13 cellular contexts compared by ENCODE assay signal in the genomic region with DNA sequence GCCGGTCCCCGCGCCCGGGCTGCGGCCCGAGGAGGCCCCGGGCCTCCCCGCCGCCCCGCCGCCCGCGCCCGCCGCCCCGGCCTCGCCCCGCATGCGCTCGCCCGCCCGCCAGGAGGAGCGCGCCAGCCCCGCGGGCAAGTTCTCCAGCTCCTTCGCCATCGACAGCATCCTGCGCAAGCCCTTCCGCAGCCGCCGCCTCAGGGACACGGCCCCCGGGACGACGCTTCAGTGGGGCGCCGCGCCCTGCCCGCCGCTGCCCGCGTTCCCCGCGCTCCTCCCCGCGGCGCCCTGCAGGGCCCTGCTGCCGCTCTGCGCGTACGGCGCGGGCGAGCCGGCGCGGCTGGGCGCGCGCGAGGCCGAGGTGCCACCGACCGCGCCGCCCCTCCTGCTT. TPM values are rescaled to one million over a fixed set of nuclear protein-coding genes. Genes with fewer than 3 reads are reported as not detected.
DNase-seq lines count a peak whose midpoint lies in the region; ATAC-seq and TF ChIP-seq lines count a peak whose summit lies in the region.
"Had no signal": no experiment of that assay in that cellular context is flagged by ENCODE, and none has a peak within 500 bp of the region (broad histone marks: within the 10 kb centered on the region; RNA-seq: fewer than 3 reads in every experiment).

No MANE protein-coding gene starts in this region.

- H3K4me1 ChIP-seq in hepatocyte (ENCODE audit: insufficient read depth) = peaks cover 12% of the 10 kb centered on the region
- H3K4me1 ChIP-seq in suprapubic skin = peaks cover 47% of the 10 kb centered on the region
- H3K4me1 ChIP-seq: pancreas had no signal

- H3K4me3 Mint-ChIP-seq in WTC11 = no peak overlapping the region

- H2AFZ ChIP-seq in hepatocyte = no peak overlapping the region

- H3K9me3 ChIP-seq in hepatocyte (ENCODE audit: low read depth) (no peaks in the 10 kb centered on the region), suprapubic skin (no peaks in the 10 kb centered on the region)
- H3K9me3 ChIP-seq: pancreas had no signal

- no peaks in the 10 kb centered on the region for H4K20me1 ChIP-seq in hepatocyte (ENCODE audit: insufficient read depth, poor library complexity, severe bottlenecking)

- no peak for TF ChIP-seq POLR2A in suprapubic skin (IDR thresholded peaks at IDR 0.05)

- peaks cover under 1% of the 10 kb centered on the region; the same call in 1 of the 2 replicates for H3K36me3 Mint-ChIP-seq in WTC11

- no peaks in the 10 kb centered on the region for H3K9me3 Mint-ChIP-seq in WTC11
- H3K9me3 Mint-ChIP-seq: central memory CD8-positive, alpha-beta T cell; stimulated activated naive CD8-positive, alpha-beta T cell treated with anti-CD3 and anti-CD28 coated beads, Interleukin-15, Interleukin-2, amounts not matched to agents 100 ng/mL and 50 ng/mL, for 24 hours had no signal

- H3K27ac Mint-ChIP-seq in WTC11 = no peak overlapping the region

- no peak overlapping the region for H3K27ac ChIP-seq in hepatocyte
- peak overlapping the region; percentile 89 for H3K27ac ChIP-seq in suprapubic skin

- H3K27me3 Mint-ChIP-seq in WTC11 (ENCODE audit: low read depth) = peaks cover 90% of the 10 kb centered on the region

- no peak for TF ChIP-seq EP300 in suprapubic skin (IDR thresholded peaks at IDR 0.05)

- ATAC-seq in WTC11 (peak; percentile 1; the same call in 1 of the 2 replicates), Right ventricle myocardium superior (ENCODE audit: poor library complexity) (no peak), HG02970 (IDR thresholded peaks at IDR 0.05; ENCODE audit: low FRiP score, unreplicated experiment) (no peak)

- H3K9me2 ChIP-seq in hepatocyte (replicated peaks; ENCODE audit: insufficient read depth) = no peaks in the 10 kb centered on the region

- H3K4me3 ChIP-seq in H7 (ENCODE audit: insufficient read depth, low read depth, low read length) = peak overlapping the region; percentile 50
- H3K4me3 ChIP-seq in hepatocyte = no peak overlapping the region
- peak overlapping the region; percentile 60 for H3K4me3 ChIP-seq in suprapubic skin

- WGBS in hepatocyte (ENCODE audit: low lambda C conversion rate, missing lambda C conversion rate) = under 1% methylated on average over 24 of the region's 67 CpGs
- 0% methylated on average over 8 of the region's 67 CpGs for WGBS in suprapubic skin

- H3K4me1 Mint-ChIP-seq in WTC11 = peaks cover 35% of the 10 kb centered on the region

- H3K27me3 ChIP-seq in H7 (ENCODE audit: control insufficient read depth, insufficient read depth, low read length) (peaks cover 74% of the 10 kb centered on the region), hepatocyte (peaks cover 53% of the 10 kb centered on the region), suprapubic skin (peaks cover 56% of the 10 kb centered on the region)

- POLR2A ChIA-PET in WTC11 (lab: Charles Lee) = no interaction called here

- peaks cover 16% of the 10 kb centered on the region for H3K79me2 ChIP-seq in hepatocyte

- H3K36me3 ChIP-seq in H7 (replicated peaks; ENCODE audit: control insufficient read depth, insufficient read depth, low read length) = no peaks in the 10 kb centered on the region
- no peaks in the 10 kb centered on the region for H3K36me3 ChIP-seq in hepatocyte (replicated peaks; ENCODE audit: insufficient read depth, low read depth)
- no peaks in the 10 kb centered on the region for H3K36me3 ChIP-seq in suprapubic skin
- H3K36me3 ChIP-seq: pancreas had no signal

- TF ChIP-seq CTCF in WTC11 (IDR thresholded peaks at IDR 0.05) = no peak
- TF ChIP-seq CTCF in hepatocyte (IDR thresholded peaks at IDR 0.05; ENCODE audit: poor library complexity) = no peak
- TF ChIP-seq CTCF in suprapubic skin (IDR thresholded peaks at IDR 0.05) = no peak

- intact Hi-C loops in Right ventricle myocardium superior (cut with DNase I) = no loop called here

- H3K4me2 ChIP-seq in hepatocyte = peak overlapping the region; percentile 87

- DNase-seq in H7 (no peak), WTC11 (ENCODE audit: low spot score) (no peak), hepatocyte (ENCODE audit: low spot score) (no peak), suprapubic skin (ENCODE audit: low spot score in 2 of 2) (no peak), Right ventricle myocardium superior (no peak), cerebellar cortex (ENCODE audit: low spot score) (no peak)
- DNase-seq: activated CD4-positive, alpha-beta T cell treated with anti-CD3 and anti-CD28 coated beads, Interleukin-2, amount 10 ng/mL, durations not matched to agents 7 days and 5 days; activated effector memory CD4-positive, alpha-beta T cell treated with anti-CD3 and anti-CD28 coated beads, Interleukin-2, amount 50 U/mL, for 16 hours; DMS 273 treated with DMSO at 0.1 percent for 48 hours had no signal

- CTCF ChIA-PET in WTC11 (lab: Charles Lee) = interaction anchor here (0.6 to 3.9 kb wide), 9 partner anchors 45 to 721 kb away, joined by 3 to 24 read pairs (median 4); no protein-coding TSS in a partner anchor

TF ChIP-seq in WTC11, 78 proteins besides CTCF, POLR2A, EP300 and RAD21:
- no peak for TF ChIP-seq NR1H2 (CRISPR knock-in tag; IDR thresholded peaks at IDR 0.05)
- no peak for TF ChIP-seq ESRRA (CRISPR knock-in tag; IDR thresholded peaks at IDR 0.05; ENCODE audit: borderline replicate concordance)

RNA-seq across cellular contexts. Expression of a gene that starts 1.5 kb away (rescaled TPM):
- total RNA-seq in H7 (2014; rRNA removed; shearing (Covaris generic)) = 3.1 and 24.8 TPM in 2 replicates
- 0.25 to 0.35 TPM (median 0.30 TPM) in 3 replicates for total RNA-seq in WTC11 (2021)
- 12.8 and 14.2 TPM in 2 replicates for total RNA-seq in hepatocyte
- polyA plus RNA-seq in hepatocyte = 15.1 and 25.9 TPM in 2 replicates
- total RNA-seq in suprapubic skin = 100 to 1,000 TPM in 1 of 4 donors, 10 to 100 TPM in 3; 45.4 to 101 (median 80.0) TPM
- not detected for total RNA-seq in Right ventricle myocardium superior
- total RNA-seq: activated CD4-positive, alpha-beta T cell treated with anti-CD3 and anti-CD28 coated beads, Interleukin-2, amount 10 ng/mL, durations not matched to agents 7 days and 5 days had no signal
